In genomic region chr18:69002233-69002632, GRCh38 we compare ENCODE assay signal across 14 cellular contexts.
DNase-seq lines count a peak whose midpoint lies in the region; ATAC-seq and TF ChIP-seq lines count a peak whose summit lies in the region.
"Had no signal": no experiment of that assay in that cellular context is flagged by ENCODE, and none has a peak within 500 bp of the region (broad histone marks: within the 10 kb centered on the region; RNA-seq: fewer than 3 reads in every experiment).

No MANE protein-coding gene starts in this region.

- no peaks in the 10 kb centered on the region for H3K27me3 Mint-ChIP-seq in nephron progenitor cell (ENCODE audit: low read depth, poor library complexity)

- no peak overlapping the region for H3K4me3 Mint-ChIP-seq in nephron progenitor cell

- peak; percentile 53 for ATAC-seq in HG03159 (IDR thresholded peaks at IDR 0.05; ENCODE audit: unreplicated experiment)
- ATAC-seq in GM18520 (IDR thresholded peaks at IDR 0.05; ENCODE audit: unreplicated experiment), result no peak
- ATAC-seq: sciatic nerve had no signal

- H3K9me3 Mint-ChIP-seq in nephron progenitor cell, result no peaks in the 10 kb centered on the region

- no peaks in the 10 kb centered on the region for H3K4me1 Mint-ChIP-seq in nephron progenitor cell

- peak; percentile 40 for TF ChIP-seq CTCF in astrocyte of the cerebellum (IDR thresholded peaks at IDR 0.05; ENCODE audit: low read depth, low read length, missing control alignments)
- peak; percentile 27 for TF ChIP-seq CTCF in nephron progenitor cell (IDR thresholded peaks at IDR 0.05)

- no peak overlapping the region for H3K4me3 ChIP-seq in astrocyte of the cerebellum (ENCODE audit: low read depth, low read length)
- H3K4me3 ChIP-seq: SK-N-MC had no signal

- in situ Hi-C loops in astrocyte of the cerebellum (cut with HindIII; ENCODE audit: low sequenced_read_pairs), result no loop called here

- no peak overlapping the region for H3K27ac Mint-ChIP-seq in nephron progenitor cell

- no peaks in the 10 kb centered on the region for H3K36me3 Mint-ChIP-seq in nephron progenitor cell (ENCODE audit: low read depth)

- DNase-seq in DMS53 (lab: John Stamatoyannopoulos, UW) (peak; percentile 45), DMS53 treated with DMSO at 0.1 percent for 48 hours (lab: John Stamatoyannopoulos, UW; ENCODE audit: unreplicated experiment) (no peak), astrocyte of the cerebellum (ENCODE audit: low read depth) (no peak), nephron progenitor cell (no peak), Kasumi-1 (lab: John Stamatoyannopoulos, UW) (no peak), DMS153 (lab: John Stamatoyannopoulos, UW) (no peak)
- DNase-seq: caudate nucleus, islet precursor cell, NCI-H1048, NCI-H524 treated with DMSO at 0.1 percent for 48 hours had no signal
